19 cellular contexts compared by ENCODE assay signal in the genomic region with DNA sequence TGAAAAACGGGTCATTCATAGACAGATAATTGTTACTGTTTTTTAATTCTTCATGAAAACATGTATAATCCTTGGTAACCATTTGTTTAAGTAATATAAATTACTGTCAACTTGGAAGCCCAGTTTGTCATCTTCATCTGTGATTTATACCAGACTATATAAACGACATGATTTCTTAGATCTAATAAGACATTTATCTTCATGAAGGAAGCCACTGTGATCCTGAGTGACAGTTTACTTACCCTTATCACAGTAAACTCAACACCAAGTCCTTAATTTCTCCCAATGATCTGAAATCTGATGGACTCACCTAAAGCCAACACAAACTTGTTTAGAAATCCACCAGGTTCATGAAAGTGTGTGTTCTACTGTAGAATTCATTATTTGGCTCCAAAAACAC.
DNase-seq lines count a peak whose midpoint lies in the region; ATAC-seq, FAIRE-seq and TF ChIP-seq lines count a peak whose summit lies in the region.
"Had no signal": no experiment of that assay in that cellular context is flagged by ENCODE, and none has a peak within 500 bp of the region (broad histone marks: within the 10 kb centered on the region; RNA-seq: fewer than 3 reads in every experiment).

No MANE protein-coding gene starts in this region.

- H3K9me3 ChIP-seq in Loucy (ENCODE audit: insufficient read depth, low read depth, low read length): no peaks in the 10 kb centered on the region
- H3K9me3 ChIP-seq in smooth muscle cell (replicated peaks; ENCODE audit: low read depth): no peaks in the 10 kb centered on the region
- H3K9me3 ChIP-seq: HAP-1 had no signal

- no peaks in the 10 kb centered on the region for H3K27me3 Mint-ChIP-seq in activated T-helper 17 cell treated with anti-CD3 and anti-CD28 coated beads, Interleukin-2, amount 50 U/mL, for 72 hours
- peaks cover 5% of the 10 kb centered on the region for H3K27me3 Mint-ChIP-seq in GM23338 (ENCODE audit: insufficient read depth, low read depth, poor library complexity)
- H3K27me3 Mint-ChIP-seq: CD4-positive, alpha-beta memory T cell had no signal

- no peak for DNase-seq in H54 (ENCODE audit: insufficient read length, low spot score)
- DNase-seq in smooth muscle cell (lab: John Stamatoyannopoulos, UW; ENCODE audit: unreplicated experiment): no peak
- no peak for DNase-seq in GM23338 (ENCODE audit: low spot score)
- no peak for DNase-seq in putamen (ENCODE audit: low spot score)
- DNase-seq in C1 segment of cervical spinal cord (lab: John Stamatoyannopoulos, UW): no peak
- DNase-seq: AML-193; Calu3; CD4-positive, alpha-beta memory T cell; DND-41; EL; HFFc6 had no signal

- H3K9ac ChIP-seq in Loucy (ENCODE audit: low read depth, low read length, poor library complexity, severe bottlenecking) (peak overlapping the region; percentile 23), smooth muscle cell (ENCODE audit: low read depth) (no peak overlapping the region)

- TF ChIP-seq POLR2A in H54 (IDR thresholded peaks at IDR 0.05; ENCODE audit: low read depth, low read length): no peak

- H3K4me1 ChIP-seq in Loucy (ENCODE audit: insufficient read depth, low read length, poor library complexity, severe bottlenecking) (peaks cover 70% of the 10 kb centered on the region), smooth muscle cell (ENCODE audit: low read depth) (no peaks in the 10 kb centered on the region), GM23338 (ENCODE audit: insufficient read depth) (no peaks in the 10 kb centered on the region)
- H3K4me1 ChIP-seq: HAP-1 had no signal

- H3K9me3 Mint-ChIP-seq in activated T-helper 17 cell treated with anti-CD3 and anti-CD28 coated beads, Interleukin-2, amount 50 U/mL, for 72 hours: no peaks in the 10 kb centered on the region
- no peaks in the 10 kb centered on the region for H3K9me3 Mint-ChIP-seq in GM23338
- H3K9me3 Mint-ChIP-seq: CD4-positive, alpha-beta memory T cell; HFFc6 had no signal

- H4K20me1 ChIP-seq in Loucy (ENCODE audit: insufficient read depth, low read length, poor library complexity, severe bottlenecking): no peaks in the 10 kb centered on the region
- H4K20me1 ChIP-seq in smooth muscle cell (ENCODE audit: low read depth): no peaks in the 10 kb centered on the region
- no peaks in the 10 kb centered on the region for H4K20me1 ChIP-seq in GM23338 (replicated peaks; ENCODE audit: insufficient read depth)

- no peak for ATAC-seq in activated T-helper 17 cell treated with anti-CD3 and anti-CD28 coated beads, Interleukin-2, amount 50 U/mL, for 72 hours (replicated peaks)
- ATAC-seq in GM23338: no peak
- ATAC-seq: GM12878 had no signal

- H3K4me2 ChIP-seq in Loucy (ENCODE audit: low read depth, low read length, poor library complexity, severe bottlenecking) (peak overlapping the region; percentile 39), smooth muscle cell (no peak overlapping the region), GM23338 (no peak overlapping the region)

- H3K4me3 Mint-ChIP-seq in activated T-helper 17 cell treated with anti-CD3 and anti-CD28 coated beads, Interleukin-2, amount 50 U/mL, for 72 hours: no peak overlapping the region
- H3K4me3 Mint-ChIP-seq in GM23338: no peak overlapping the region
- H3K4me3 Mint-ChIP-seq: CD4-positive, alpha-beta memory T cell; HFFc6 had no signal

- H3F3A ChIP-seq in Loucy (ENCODE audit: low read depth) (no peaks in the 10 kb centered on the region), smooth muscle cell (ENCODE audit: low read depth) (no peaks in the 10 kb centered on the region), GM23338 (replicated peaks; ENCODE audit: low read depth) (no peaks in the 10 kb centered on the region)

- peak; percentile 88 for FAIRE-seq in H54 (lab: Jason Lieb, UNC)
- FAIRE-seq: A204.1, GM12878, H1 had no signal

- H3K36me3 ChIP-seq in Loucy (ENCODE audit: insufficient read depth, low read length) (no peaks in the 10 kb centered on the region), smooth muscle cell (ENCODE audit: low read depth) (no peaks in the 10 kb centered on the region), GM23338 (ENCODE audit: insufficient read depth) (no peaks in the 10 kb centered on the region)
- H3K36me3 ChIP-seq: HAP-1 had no signal

- TF ChIP-seq CTCF in Loucy (conservative IDR thresholded peaks at IDR 0.05; ENCODE audit: low read length) (no peak), smooth muscle cell (IDR thresholded peaks at IDR 0.05; ENCODE audit: borderline replicate concordance, insufficient read depth, poor library complexity, severe bottlenecking) (no peak), GM23338 (conservative IDR thresholded peaks at IDR 0.05; ENCODE audit: low read depth in 2 of 2) (no peak)

- H3K27ac ChIP-seq in smooth muscle cell (ENCODE audit: low read depth) (no peak overlapping the region), GM23338 (ENCODE audit: low read depth) (no peak overlapping the region)
- H3K27ac ChIP-seq: HL-60 had no signal

- H3K9me2 ChIP-seq in Loucy (replicated peaks; ENCODE audit: low read depth, low read length) (no peaks in the 10 kb centered on the region), GM23338 (ENCODE audit: insufficient read depth) (no peaks in the 10 kb centered on the region)

- WGBS in smooth muscle cell (ENCODE audit: low lambda C conversion rate): 55% methylated on average over 2 of the region's 2 CpGs

- H3K27me3 ChIP-seq in Loucy (ENCODE audit: insufficient read depth, low read length, poor library complexity, severe bottlenecking) (no peaks in the 10 kb centered on the region), smooth muscle cell (ENCODE audit: low read depth) (peaks cover 88% of the 10 kb centered on the region), GM23338 (ENCODE audit: insufficient read depth) (peaks cover 28% of the 10 kb centered on the region)

- H3K27ac Mint-ChIP-seq in activated T-helper 17 cell treated with anti-CD3 and anti-CD28 coated beads, Interleukin-2, amount 50 U/mL, for 72 hours: peak overlapping the region; percentile 41
- H3K27ac Mint-ChIP-seq in GM23338: no peak overlapping the region
- H3K27ac Mint-ChIP-seq: CD14-positive monocyte, HFFc6 had no signal

- H3K36me3 Mint-ChIP-seq in activated T-helper 17 cell treated with anti-CD3 and anti-CD28 coated beads, Interleukin-2, amount 50 U/mL, for 72 hours (ENCODE audit: low read depth): peaks cover 45% of the 10 kb centered on the region
- no peaks in the 10 kb centered on the region for H3K36me3 Mint-ChIP-seq in GM23338 (ENCODE audit: low read depth)
- H3K36me3 Mint-ChIP-seq: CD14-positive monocyte had no signal

- H3K79me2 ChIP-seq in Loucy (ENCODE audit: insufficient read depth, low read length) (peaks cover 31% of the 10 kb centered on the region), smooth muscle cell (ENCODE audit: low read depth) (no peaks in the 10 kb centered on the region), GM23338 (replicated peaks; ENCODE audit: insufficient read depth) (no peaks in the 10 kb centered on the region)

- peaks cover 12% of the 10 kb centered on the region for H3K4me1 Mint-ChIP-seq in activated T-helper 17 cell treated with anti-CD3 and anti-CD28 coated beads, Interleukin-2, amount 50 U/mL, for 72 hours
- peaks cover 5% of the 10 kb centered on the region; the same call in 2 of the 3 replicates for H3K4me1 Mint-ChIP-seq in GM23338

- H3K4me3 ChIP-seq in Loucy (ENCODE audit: low read length, poor library complexity, severe bottlenecking) (peak overlapping the region; percentile 13), smooth muscle cell (no peak overlapping the region), GM23338 (no peak overlapping the region)
- H3K4me3 ChIP-seq: GM12878, HAP-1 had no signal

- no peak overlapping the region for H2AFZ ChIP-seq in Loucy (ENCODE audit: low read length)
- no peak overlapping the region for H2AFZ ChIP-seq in smooth muscle cell (ENCODE audit: low read depth)
- no peak overlapping the region for H2AFZ ChIP-seq in GM23338

TF ChIP-seq in GM23338, 12 proteins besides CTCF, POLR2A, EP300 and RAD21 (continues in another document):
- TF ChIP-seq, protein P1, sequence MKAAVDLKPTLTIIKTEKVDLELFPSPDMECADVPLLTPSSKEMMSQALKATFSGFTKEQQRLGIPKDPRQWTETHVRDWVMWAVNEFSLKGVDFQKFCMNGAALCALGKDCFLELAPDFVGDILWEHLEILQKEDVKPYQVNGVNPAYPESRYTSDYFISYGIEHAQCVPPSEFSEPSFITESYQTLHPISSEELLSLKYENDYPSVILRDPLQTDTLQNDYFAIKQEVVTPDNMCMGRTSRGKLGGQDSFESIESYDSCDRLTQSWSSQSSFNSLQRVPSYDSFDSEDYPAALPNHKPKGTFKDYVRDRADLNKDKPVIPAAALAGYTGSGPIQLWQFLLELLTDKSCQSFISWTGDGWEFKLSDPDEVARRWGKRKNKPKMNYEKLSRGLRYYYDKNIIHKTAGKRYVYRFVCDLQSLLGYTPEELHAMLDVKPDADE (IDR thresholded peaks at IDR 0.05): no peak
- TF ChIP-seq ZNF331 (CRISPR knock-in tag; IDR thresholded peaks at IDR 0.05; ENCODE audit: low read depth): no peak
- no peak for TF ChIP-seq JUNB (IDR thresholded peaks at IDR 0.05; ENCODE audit: unreplicated experiment)
- TF ChIP-seq EZH2phosphoT487 (IDR thresholded peaks at IDR 0.05; ENCODE audit: unreplicated experiment): no peak
- no peak for TF ChIP-seq STAT1 (IDR thresholded peaks at IDR 0.05; ENCODE audit: unreplicated experiment)
- TF ChIP-seq CREB1 (CRISPR knock-in tag; IDR thresholded peaks at IDR 0.05; ENCODE audit: low read depth): no peak
- TF ChIP-seq, protein P2, sequence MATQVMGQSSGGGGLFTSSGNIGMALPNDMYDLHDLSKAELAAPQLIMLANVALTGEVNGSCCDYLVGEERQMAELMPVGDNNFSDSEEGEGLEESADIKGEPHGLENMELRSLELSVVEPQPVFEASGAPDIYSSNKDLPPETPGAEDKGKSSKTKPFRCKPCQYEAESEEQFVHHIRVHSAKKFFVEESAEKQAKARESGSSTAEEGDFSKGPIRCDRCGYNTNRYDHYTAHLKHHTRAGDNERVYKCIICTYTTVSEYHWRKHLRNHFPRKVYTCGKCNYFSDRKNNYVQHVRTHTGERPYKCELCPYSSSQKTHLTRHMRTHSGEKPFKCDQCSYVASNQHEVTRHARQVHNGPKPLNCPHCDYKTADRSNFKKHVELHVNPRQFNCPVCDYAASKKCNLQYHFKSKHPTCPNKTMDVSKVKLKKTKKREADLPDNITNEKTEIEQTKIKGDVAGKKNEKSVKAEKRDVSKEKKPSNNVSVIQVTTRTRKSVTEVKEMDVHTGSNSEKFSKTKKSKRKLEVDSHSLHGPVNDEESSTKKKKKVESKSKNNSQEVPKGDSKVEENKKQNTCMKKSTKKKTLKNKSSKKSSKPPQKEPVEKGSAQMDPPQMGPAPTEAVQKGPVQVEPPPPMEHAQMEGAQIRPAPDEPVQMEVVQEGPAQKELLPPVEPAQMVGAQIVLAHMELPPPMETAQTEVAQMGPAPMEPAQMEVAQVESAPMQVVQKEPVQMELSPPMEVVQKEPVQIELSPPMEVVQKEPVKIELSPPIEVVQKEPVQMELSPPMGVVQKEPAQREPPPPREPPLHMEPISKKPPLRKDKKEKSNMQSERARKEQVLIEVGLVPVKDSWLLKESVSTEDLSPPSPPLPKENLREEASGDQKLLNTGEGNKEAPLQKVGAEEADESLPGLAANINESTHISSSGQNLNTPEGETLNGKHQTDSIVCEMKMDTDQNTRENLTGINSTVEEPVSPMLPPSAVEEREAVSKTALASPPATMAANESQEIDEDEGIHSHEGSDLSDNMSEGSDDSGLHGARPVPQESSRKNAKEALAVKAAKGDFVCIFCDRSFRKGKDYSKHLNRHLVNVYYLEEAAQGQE (IDR thresholded peaks at IDR 0.05; ENCODE audit: unreplicated experiment): no peak
